ENCODE assay signal across 4 cellular contexts in genomic region chr11:59336931-59337330, GRCh38. TPM values are rescaled to one million over a fixed set of nuclear protein-coding genes. Genes with fewer than 3 reads are reported as not detected.
"Had no signal": no experiment of that assay in that cellular context is flagged by ENCODE, and none has a peak within 500 bp of the region (broad histone marks: within the 10 kb centered on the region; RNA-seq: fewer than 3 reads in every experiment).

No MANE protein-coding gene starts in this region.

- DNase-seq: GDM1, GF-D8 had no signal

RNA-seq across cellular contexts. Expression of gene OR5AN1, which starts 21.8 kb away (rescaled TPM):
- total RNA-seq: G401, GM12878 had no signal
